Comparison of ENCODE assay signal across 8 cellular contexts in the genomic region with DNA sequence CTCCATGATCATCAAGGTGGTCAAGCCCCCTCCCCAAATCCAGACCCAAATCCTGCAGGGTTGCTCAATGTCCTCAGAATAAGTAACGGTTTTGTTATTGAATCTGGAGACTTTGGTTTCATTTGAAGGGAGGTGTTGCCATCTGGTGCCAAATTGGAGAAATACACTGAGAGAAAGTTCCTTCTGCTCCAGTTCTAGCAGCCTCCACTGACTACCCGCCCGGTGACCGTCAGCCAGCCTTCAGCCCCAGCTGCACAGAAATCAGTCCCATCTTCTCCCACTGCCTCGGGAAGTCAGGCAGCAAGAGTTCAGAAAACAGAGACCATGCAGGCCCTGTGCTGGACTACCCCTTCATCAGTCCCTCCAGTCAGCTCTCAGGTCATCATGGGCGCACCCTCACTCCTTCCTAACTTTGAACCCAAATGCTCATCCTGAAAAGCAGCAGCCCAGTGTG.
DNase-seq lines count a peak whose midpoint lies in the region; ATAC-seq and TF ChIP-seq lines count a peak whose summit lies in the region.

No MANE protein-coding gene starts in this region.

- in situ Hi-C loops in astrocyte of the spinal cord (cut with HindIII; ENCODE audit: low sequenced_read_pairs) = loop anchor here (10.0 kb wide), 1 partner anchor 232 kb away; no protein-coding TSS in a partner anchor

- no peak overlapping the region for H3K4me3 ChIP-seq in astrocyte of the spinal cord (ENCODE audit: low read depth, low read length)

- peak; percentile 69 for TF ChIP-seq CTCF in GM12873 (IDR thresholded peaks at IDR 0.05; ENCODE audit: insufficient read depth, low read depth, low read length, missing control alignments)
- TF ChIP-seq CTCF in astrocyte of the spinal cord (IDR thresholded peaks at IDR 0.05; ENCODE audit: low read depth, low read length) = peak; percentile 66

- ATAC-seq in GM21737 (IDR thresholded peaks at IDR 0.05; ENCODE audit: unreplicated experiment) = no peak

- peak; percentile 80 for DNase-seq in AG08396 (ENCODE audit: low spot score)
- peak; percentile 55 for DNase-seq in HuH-7.5 (ENCODE audit: low spot score)
- DNase-seq in OCI-M1 (lab: John Stamatoyannopoulos, UW) = peak; percentile 78
- peak; percentile 75 for DNase-seq in astrocyte of the spinal cord (ENCODE audit: low read depth, low spot score)
- DNase-seq in hippocampal formation (lab: John Stamatoyannopoulos, UW) = peak; percentile 71 to 73
- DNase-seq in stimulated activated CD4-positive, alpha-beta T cell treated with anti-CD3 and anti-CD28 coated beads, Interleukin-4, amount 100 ng/mL, for 24 hours = peak; percentile 42
